Comparison of ENCODE assay signal across 9 cellular contexts in the genomic region with DNA sequence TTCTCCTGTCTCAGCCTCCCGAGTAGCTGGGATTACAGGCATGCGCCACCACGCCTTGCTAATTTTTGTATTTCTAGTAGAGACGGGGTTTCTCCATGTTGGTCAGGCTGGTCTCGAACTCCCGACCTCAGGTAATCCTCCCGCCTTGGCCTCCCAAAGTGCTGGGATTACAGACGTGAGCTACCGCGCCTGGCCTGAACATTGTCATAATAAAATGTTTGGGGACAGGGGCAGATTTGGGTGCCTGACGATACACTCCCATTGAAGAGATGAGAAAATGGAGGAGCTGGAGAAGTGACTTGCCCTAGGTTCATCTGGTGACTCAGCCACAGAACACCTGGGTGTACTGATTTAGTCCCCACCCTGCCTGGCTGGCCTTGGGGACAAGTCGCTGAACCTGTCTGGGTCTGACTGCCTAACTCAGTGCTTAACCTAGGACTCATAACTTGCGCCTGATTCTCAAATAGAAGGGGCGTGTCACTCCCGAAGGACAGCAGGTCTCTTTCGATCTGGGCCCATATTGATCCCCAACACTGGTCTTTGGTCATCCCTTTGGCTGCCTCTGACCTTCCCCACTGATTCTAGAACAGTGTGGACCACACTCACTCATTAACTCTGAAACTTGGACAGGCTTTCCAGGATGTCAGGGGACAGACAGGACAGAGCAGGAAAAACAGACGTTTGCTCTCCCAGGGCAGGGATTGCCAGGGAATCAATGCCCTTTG. TPM values are rescaled to one million over a fixed set of nuclear protein-coding genes. Genes with fewer than 3 reads are reported as not detected.
DNase-seq lines count a peak whose midpoint lies in the region; ATAC-seq and TF ChIP-seq lines count a peak whose summit lies in the region.
"Had no signal": no experiment of that assay in that cellular context is flagged by ENCODE, and none has a peak within 500 bp of the region (broad histone marks: within the 10 kb centered on the region; RNA-seq: fewer than 3 reads in every experiment).

No MANE protein-coding gene starts in this region.

- H3K9me3 Mint-ChIP-seq in CD8-positive, alpha-beta T cell, result no peaks in the 10 kb centered on the region
- H3K9me3 Mint-ChIP-seq in endothelial cell (ENCODE audit: unreplicated experiment) (no peaks in the 10 kb centered on the region), neural progenitor cell (no peaks in the 10 kb centered on the region)

- CTCF ChIA-PET in CD8-positive, alpha-beta T cell (lab: Charles Lee), result interaction anchor here (0.5 to 2.0 kb wide), 4 partner anchors 27 to 405 kb away, joined by 3 to 10 read pairs (median 4); a partner anchor contains a TSS

- no peak for ATAC-seq in CD8-positive, alpha-beta T cell
- no peak for ATAC-seq in GM19324 (IDR thresholded peaks at IDR 0.05; ENCODE audit: low FRiP score, unreplicated experiment)

- H3F3A ChIP-seq in neural progenitor cell (ENCODE audit: low read depth), result peaks cover 33% of the 10 kb centered on the region

- no peaks in the 10 kb centered on the region for H3K9me3 ChIP-seq in CD8-positive, alpha-beta T cell (ENCODE audit: low read length)
- H3K9me3 ChIP-seq in NT2/D1 (ENCODE audit: insufficient read depth, low read length) (no peaks in the 10 kb centered on the region), neural progenitor cell (ENCODE audit: low read depth) (no peaks in the 10 kb centered on the region)

- H3K4me2 ChIP-seq in neural progenitor cell, result peak overlapping the region; percentile 93

- H3K27ac ChIP-seq in CD8-positive, alpha-beta T cell (ENCODE audit: low read depth, low read length), result peak overlapping the region; percentile 80
- H3K27ac ChIP-seq in neural progenitor cell, result no peak overlapping the region

- H3K36me3 ChIP-seq in CD8-positive, alpha-beta T cell (ENCODE audit: insufficient read depth, low read length), result no peaks in the 10 kb centered on the region
- H3K36me3 ChIP-seq in NT2/D1 (ENCODE audit: insufficient read depth, insufficient read length, low read length), result no peaks in the 10 kb centered on the region
- no peaks in the 10 kb centered on the region for H3K36me3 ChIP-seq in neural progenitor cell

- H3K79me2 ChIP-seq in neural progenitor cell (ENCODE audit: low read depth), result peaks cover under 1% of the 10 kb centered on the region

- H3K4me1 Mint-ChIP-seq in CD8-positive, alpha-beta T cell (ENCODE audit: low read depth), result peaks cover 23% of the 10 kb centered on the region
- H3K4me1 Mint-ChIP-seq in endothelial cell (ENCODE audit: unreplicated experiment), result peaks cover 12% of the 10 kb centered on the region
- H3K4me1 Mint-ChIP-seq in neural progenitor cell, result peaks cover 20% of the 10 kb centered on the region

- peak overlapping the region; percentile 93 for H3K4me3 ChIP-seq in CD8-positive, alpha-beta T cell (ENCODE audit: low read depth, low read length)
- H3K4me3 ChIP-seq in NT2/D1 (ENCODE audit: insufficient read length, low read depth), result peak overlapping the region; percentile 54
- peak overlapping the region; percentile 62 for H3K4me3 ChIP-seq in neural progenitor cell

- H3K27me3 Mint-ChIP-seq in CD8-positive, alpha-beta T cell (ENCODE audit: low read depth), result no peaks in the 10 kb centered on the region
- H3K27me3 Mint-ChIP-seq in endothelial cell (ENCODE audit: unreplicated experiment) (no peaks in the 10 kb centered on the region), neural progenitor cell (ENCODE audit: insufficient read depth, low read depth) (peaks cover 7% of the 10 kb centered on the region)

- H3K36me3 Mint-ChIP-seq in CD8-positive, alpha-beta T cell, result no peaks in the 10 kb centered on the region
- H3K36me3 Mint-ChIP-seq in endothelial cell (ENCODE audit: low read depth, unreplicated experiment), result peaks cover 3% of the 10 kb centered on the region
- H3K36me3 Mint-ChIP-seq in neural progenitor cell, result no peaks in the 10 kb centered on the region

- H3K4me1 ChIP-seq in CD8-positive, alpha-beta T cell (ENCODE audit: insufficient read depth, low read length), result peaks cover 10% of the 10 kb centered on the region
- no peaks in the 10 kb centered on the region for H3K4me1 ChIP-seq in NT2/D1 (ENCODE audit: insufficient read depth, insufficient read length)
- H3K4me1 ChIP-seq in neural progenitor cell, result peaks cover 10% of the 10 kb centered on the region

- peak in 1 of 7 experiments; percentile 26 for DNase-seq in CD8-positive, alpha-beta T cell
- DNase-seq in NT2/D1 (ENCODE audit: low read depth, low spot score), result no peak
- no peak for DNase-seq in endothelial cell (ENCODE audit: low spot score)
- DNase-seq in neural progenitor cell (ENCODE audit: low spot score), result no peak
- DNase-seq in foreskin melanocyte, result no peak
- no peak for DNase-seq in iPS-NIHi11 (ENCODE audit: low spot score)
- no peak for DNase-seq in amygdala (lab: John Stamatoyannopoulos, UW)
- DNase-seq: NCI-H526 had no signal

- no peaks in the 10 kb centered on the region for H4K20me1 ChIP-seq in neural progenitor cell (ENCODE audit: low read depth)

- no peaks in the 10 kb centered on the region for H3K27me3 ChIP-seq in CD8-positive, alpha-beta T cell (ENCODE audit: insufficient read depth, low read length)
- H3K27me3 ChIP-seq in NT2/D1 (ENCODE audit: insufficient read depth, insufficient read length) (no peaks in the 10 kb centered on the region), neural progenitor cell (no peaks in the 10 kb centered on the region)

- H2AFZ ChIP-seq in neural progenitor cell (replicated peaks), result peak overlapping the region; percentile 30

- intact Hi-C loops in CD8-positive, alpha-beta T cell (cut with DNase I, micrococcal nuclease), result loop anchor here (2.0 to 10.0 kb wide), 5 partner anchors 61 to 747 kb away; a partner anchor contains a TSS

- H3K9ac ChIP-seq in NT2/D1 (ENCODE audit: insufficient read length, low read depth) (peak overlapping the region; percentile 88), neural progenitor cell (no peak overlapping the region)

- H3K27ac Mint-ChIP-seq in CD8-positive, alpha-beta T cell, result peak overlapping the region; percentile 81
- peak overlapping the region; percentile 70 for H3K27ac Mint-ChIP-seq in endothelial cell (ENCODE audit: unreplicated experiment)
- H3K27ac Mint-ChIP-seq in neural progenitor cell, result peak overlapping the region; percentile 74

- POLR2A ChIA-PET in CD8-positive, alpha-beta T cell (lab: Charles Lee), result interaction anchor here (1.1 to 3.9 kb wide), 3 partner anchors 9 to 86 kb away, joined by 5 to 28 read pairs (median 24); a partner anchor contains a TSS

- no peak for TF ChIP-seq CTCF in CD8-positive, alpha-beta T cell (IDR thresholded peaks at IDR 0.05)
- no peak for TF ChIP-seq CTCF in endothelial cell (IDR thresholded peaks at IDR 0.05; ENCODE audit: unreplicated experiment)
- TF ChIP-seq CTCF in neural progenitor cell (IDR thresholded peaks at IDR 0.05), result no peak

- H3K4me3 Mint-ChIP-seq in CD8-positive, alpha-beta T cell, result peak overlapping the region; percentile 82
- peak overlapping the region; percentile 91 for H3K4me3 Mint-ChIP-seq in endothelial cell (ENCODE audit: unreplicated experiment)
- H3K4me3 Mint-ChIP-seq in neural progenitor cell, result peak overlapping the region; percentile 90

RNA-seq across cellular contexts. Expression of a gene that starts 7.6 kb away (rescaled TPM):
- 10 to 100 TPM; 20.0 to 20.7 TPM for total RNA-seq in CD8-positive, alpha-beta T cell
- total RNA-seq in endothelial cell (ENCODE audit: unreplicated experiment), result 24.1 TPM
- 6.4 and 15.6 TPM in 2 replicates for total RNA-seq in neural progenitor cell (ENCODE audit: low replicate concordance)

RNA-seq across cellular contexts. Expression of a gene that starts 28.4 kb away (rescaled TPM):
- 1 to 10 TPM in 1 of 2 experiments, under 1 TPM in 1; 0.33 to 1.5 TPM for total RNA-seq in CD8-positive, alpha-beta T cell
- total RNA-seq in endothelial cell (ENCODE audit: unreplicated experiment), result not detected
- total RNA-seq in neural progenitor cell (ENCODE audit: low replicate concordance), result not detected in 2 replicates
